In the genomic region with DNA sequence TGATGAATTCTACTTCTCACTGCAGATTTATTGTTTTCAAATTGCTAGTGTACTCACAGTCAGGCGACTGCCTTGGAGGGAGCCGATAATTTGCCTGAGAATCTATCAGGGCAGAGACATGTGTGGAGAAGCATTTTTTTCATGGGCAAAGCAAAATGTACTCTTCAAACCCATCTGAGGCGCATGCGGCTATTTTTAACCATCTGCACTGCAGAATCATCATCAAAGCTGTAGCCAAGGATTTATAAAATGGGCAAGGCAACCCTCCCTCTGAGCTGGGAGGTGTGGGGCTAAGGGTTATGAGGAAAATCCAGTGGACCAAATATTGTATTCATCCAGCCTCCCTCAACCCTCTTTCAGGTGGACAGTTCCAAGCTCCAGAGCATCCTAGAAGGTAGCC, we compare ENCODE assay signal across 34 cellular contexts. TPM values are rescaled to one million over a fixed set of nuclear protein-coding genes. Genes with fewer than 3 reads are reported as not detected.
"Had no signal": no experiment of that assay in that cellular context is flagged by ENCODE, and none has a peak within 500 bp of the region (broad histone marks: within the 10 kb centered on the region; RNA-seq: fewer than 3 reads in every experiment).

No MANE protein-coding gene starts in this region.

- DNase-seq: activated CD4-positive, alpha-beta T cell treated with anti-CD3 and anti-CD28 coated beads, Interleukin-2, amount 10 ng/mL, durations not matched to agents 24 days and 14 days; activated CD4-positive, alpha-beta T cell treated with anti-CD3 and anti-CD28 coated beads, Interleukin-2, amount 50 U/mL, for 4 hours; activated CD8-positive, alpha-beta T cell treated with anti-CD3 and anti-CD28 coated beads, Interleukin-2, amount 10 ng/mL, durations not matched to agents 7 days and 5 days; activated gamma-delta T cell; activated naive CD4-positive, alpha-beta T cell treated with Interleukin-2 at 50 U/mL for 16 hours; activated naive CD8-positive, alpha-beta T cell treated with anti-CD3 and anti-CD28 coated beads, Interleukin-2, amount 10 ng/mL, durations not matched to agents 7 days and 5 days; activated T-cell treated with anti-CD3 and anti-CD28 coated beads, Interleukin-2, amount 50 U/mL, for 24 hours; MM.1S; MV-4-11; NCI-H1092 treated with DMSO at 0.1 percent for 48 hours; NCI-H1417; NCI-H146; NCI-H187; NCI-H2029 treated with DMSO at 0.1 percent for 48 hours; NCI-H2107; NCI-H2171; NCI-H345; NCI-H524 treated with DMSO at 0.1 percent for 48 hours; SHP77 treated with DMSO at 0.1 percent for 48 hours; SK-N-SH had no signal

- H3K4me3 Mint-ChIP-seq: activated CD4-positive, alpha-beta T cell treated with anti-CD3 and anti-CD28 coated beads, Interleukin-2, amount 10 ng/mL, durations not matched to agents 24 days and 14 days; activated CD8-positive, alpha-beta T cell treated with anti-CD3 and anti-CD28 coated beads, Interleukin-2, amount 10 ng/mL, durations not matched to agents 7 days and 5 days; activated naive CD4-positive, alpha-beta T cell treated with anti-CD3 and anti-CD28 coated beads, Interleukin-2, amount 50 U/mL, for 24 hours; activated naive CD8-positive, alpha-beta T cell treated with anti-CD3 and anti-CD28 coated beads, Interleukin-2, amount 10 ng/mL, durations not matched to agents 7 days and 5 days; activated T-cell treated with anti-CD3 and anti-CD28 coated beads, Interleukin-2, amount 50 U/mL, for 24 hours; T-helper 1 cell treated with Interleukin-12 subunit alpha and Interleukin-12 subunit beta and Interleukin-4 antibody, amounts not matched to agents 30 μg/mL and 1 μg/mL, for 36 hours; T-helper 2 cell treated with Interferon-gamma antibody and Interleukin-4, amounts not matched to agents 5 μg/mL and 100 μg/mL, for 36 hours had no signal

- H3K27ac Mint-ChIP-seq: activated CD4-positive, alpha-beta T cell treated with anti-CD3 and anti-CD28 coated beads, Interleukin-2, amount 10 ng/mL, durations not matched to agents 24 days and 14 days; activated CD8-positive, alpha-beta T cell treated with anti-CD3 and anti-CD28 coated beads, Interleukin-2, amount 10 ng/mL, durations not matched to agents 7 days and 5 days; activated naive CD4-positive, alpha-beta T cell treated with anti-CD3 and anti-CD28 coated beads, Interleukin-2, amount 50 U/mL, for 24 hours; activated naive CD8-positive, alpha-beta T cell treated with anti-CD3 and anti-CD28 coated beads, Interleukin-2, amount 10 ng/mL, durations not matched to agents 7 days and 5 days; activated T-cell treated with anti-CD3 and anti-CD28 coated beads, Interleukin-2, amount 50 U/mL, for 24 hours; activated T-helper 2 cell treated with anti-CD3 and anti-CD28 coated beads, Interferon-gamma antibody, Interleukin-2, Interleukin-4, amounts not matched to agents 10 μg/mL and 5 μg/mL and 100 μg/mL, durations not matched to agents 14 hours and 24 hours and 36 hours; T-helper 1 cell treated with Interleukin-12 subunit alpha and Interleukin-12 subunit beta and Interleukin-4 antibody, amounts not matched to agents 30 μg/mL and 1 μg/mL, for 36 hours; T-helper 2 cell treated with Interferon-gamma antibody and Interleukin-4, amounts not matched to agents 5 μg/mL and 100 μg/mL, for 36 hours had no signal

- ATAC-seq: activated CD8-positive, alpha-beta T cell treated with anti-CD3 and anti-CD28 coated beads, Interleukin-2, amount 10 ng/mL, durations not matched to agents 7 days and 5 days; Panc1 had no signal

- H3K4me1 Mint-ChIP-seq: activated CD4-positive, alpha-beta T cell treated with anti-CD3 and anti-CD28 coated beads, Interleukin-2, amount 10 ng/mL, durations not matched to agents 24 days and 14 days; activated naive CD4-positive, alpha-beta T cell treated with anti-CD3 and anti-CD28 coated beads, Interleukin-2, amount 50 U/mL, for 24 hours; activated naive CD8-positive, alpha-beta T cell treated with anti-CD3 and anti-CD28 coated beads, Interleukin-2, amount 10 ng/mL, durations not matched to agents 7 days and 5 days had no signal

- H3K27ac ChIP-seq: ascending aorta, cardiac muscle cell, KMS-11, SJSA1 had no signal

- H3K9me3 Mint-ChIP-seq: activated CD4-positive, alpha-beta T cell treated with anti-CD3 and anti-CD28 coated beads, Interleukin-2, amount 10 ng/mL, durations not matched to agents 24 days and 14 days; activated naive CD4-positive, alpha-beta T cell treated with anti-CD3 and anti-CD28 coated beads, Interleukin-2, amount 50 U/mL, for 24 hours; activated naive CD8-positive, alpha-beta T cell treated with anti-CD3 and anti-CD28 coated beads, Interleukin-2, amount 10 ng/mL, durations not matched to agents 7 days and 5 days; activated T-cell treated with anti-CD3 and anti-CD28 coated beads, Interleukin-2, amount 50 U/mL, for 24 hours; activated T-helper 2 cell treated with anti-CD3 and anti-CD28 coated beads, Interferon-gamma antibody, Interleukin-2, Interleukin-4, amounts not matched to agents 10 μg/mL and 5 μg/mL and 100 μg/mL, durations not matched to agents 14 hours and 24 hours and 36 hours; T-helper 1 cell treated with Interleukin-12 subunit alpha and Interleukin-12 subunit beta and Interleukin-4 antibody, amounts not matched to agents 30 μg/mL and 1 μg/mL, for 36 hours; T-helper 2 cell treated with Interferon-gamma antibody and Interleukin-4, amounts not matched to agents 5 μg/mL and 100 μg/mL, for 36 hours had no signal

- H3K4me3 ChIP-seq: ascending aorta, cardiac muscle cell, SJSA1 had no signal

- H3K9me3 ChIP-seq: ascending aorta, SJSA1, SK-N-SH had no signal

- H3K27me3 ChIP-seq: ascending aorta, cardiac muscle cell, SJSA1 had no signal

- H3K36me3 ChIP-seq: ascending aorta, cardiac muscle cell, SJSA1 had no signal

- H3K4me1 ChIP-seq: ascending aorta had no signal

- FAIRE-seq: TTC549 had no signal

RNA-seq across cellular contexts. Expression of a gene that starts 37.7 kb away (rescaled TPM):
- total RNA-seq: activated CD4-positive, alpha-beta T cell treated with anti-CD3 and anti-CD28 coated beads, Interleukin-2, amount 10 ng/mL, durations not matched to agents 24 days and 14 days; activated CD8-positive, alpha-beta T cell treated with anti-CD3 and anti-CD28 coated beads, Interleukin-2, amount 10 ng/mL, durations not matched to agents 7 days and 5 days; activated naive CD8-positive, alpha-beta T cell treated with anti-CD3 and anti-CD28 coated beads, Interleukin-2, amount 10 ng/mL, durations not matched to agents 7 days and 5 days; activated T-helper 2 cell treated with anti-CD3 and anti-CD28 coated beads, Interferon-gamma antibody, Interleukin-2, Interleukin-4, amounts not matched to agents 10 μg/mL and 5 μg/mL and 100 μg/mL, durations not matched to agents 14 hours and 24 hours and 36 hours; ascending aorta; cardiac muscle cell; NCI-H460; RPMI7951; SJSA1 had no signal
- polyA plus RNA-seq: cardiac muscle cell had no signal

RNA-seq across cellular contexts. Expression of a gene that starts 50.7 kb away (rescaled TPM):
- total RNA-seq: activated CD4-positive, alpha-beta T cell treated with anti-CD3 and anti-CD28 coated beads, Interleukin-2, amount 10 ng/mL, durations not matched to agents 24 days and 14 days; activated CD8-positive, alpha-beta T cell treated with anti-CD3 and anti-CD28 coated beads, Interleukin-2, amount 10 ng/mL, durations not matched to agents 7 days and 5 days; activated naive CD8-positive, alpha-beta T cell treated with anti-CD3 and anti-CD28 coated beads, Interleukin-2, amount 10 ng/mL, durations not matched to agents 7 days and 5 days; activated T-helper 2 cell treated with anti-CD3 and anti-CD28 coated beads, Interferon-gamma antibody, Interleukin-2, Interleukin-4, amounts not matched to agents 10 μg/mL and 5 μg/mL and 100 μg/mL, durations not matched to agents 14 hours and 24 hours and 36 hours; ascending aorta; LHCN-M2; NCI-H460; RPMI7951; SJSA1 had no signal
- polyA plus RNA-seq: adipose tissue, SK-N-SH had no signal
